In the genomic region with DNA sequence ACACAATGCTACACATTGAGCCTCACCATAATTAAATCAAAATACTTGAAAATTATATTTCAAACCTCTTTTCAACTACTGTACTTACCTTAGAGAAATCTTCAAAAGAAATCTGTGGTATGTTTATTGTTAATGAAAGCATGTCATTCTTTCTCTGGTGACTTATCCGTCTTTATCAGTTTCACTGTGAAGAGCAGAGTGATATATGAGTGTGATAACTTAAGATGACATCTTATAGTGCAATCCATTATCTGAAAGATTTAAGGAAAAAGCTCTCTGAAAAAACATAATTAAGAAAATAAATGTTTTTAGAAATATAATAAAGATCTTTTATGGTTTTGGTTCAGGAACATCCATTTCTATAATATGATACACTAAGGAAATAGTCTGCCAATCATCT, we compare ENCODE assay signal across 33 cellular contexts.
"Had no signal": no experiment of that assay in that cellular context is flagged by ENCODE, and none has a peak within 500 bp of the region (broad histone marks: within the 10 kb centered on the region; RNA-seq: fewer than 3 reads in every experiment).

No MANE protein-coding gene starts in this region.

- H3K36me3 ChIP-seq: MG63 had no signal

- H3K9me3 ChIP-seq: MG63 had no signal

- H3K4me3 ChIP-seq: MG63 had no signal

- H3K9ac ChIP-seq: KMS-11 had no signal

- DNase-seq: Karpas-422, Kasumi-1, MG63, MM.1S, NCI-H1048, NCI-H1092, NCI-H1092 treated with DMSO at 0.1 percent for 48 hours, NCI-H1105, NCI-H1105 treated with DMSO at 0.1 percent for 48 hours, NCI-H1417, NCI-H1417 treated with DMSO at 0.1 percent for 48 hours, NCI-H1436, NCI-H1436 treated with DMSO at 0.1 percent for 48 hours, NCI-H146, NCI-H1694, NCI-H1694 treated with DMSO at 0.1 percent for 48 hours, NCI-H187, NCI-H187 treated with DMSO at 0.1 percent for 48 hours, NCI-H1930, NCI-H2029, NCI-H2029 treated with DMSO at 0.1 percent for 48 hours, NCI-H2081, NCI-H2081 treated with DMSO at 0.1 percent for 48 hours, NCI-H2107, NCI-H2171, NCI-H2171 treated with DMSO at 0.1 percent for 48 hours, NCI-H2227 treated with DMSO at 0.1 percent for 48 hours, NCI-H226, NCI-H345, NCI-H446 treated with DMSO at 0.1 percent for 48 hours, NCI-H510A, NCI-H510A treated with DMSO at 0.1 percent for 48 hours had no signal

- H3K4me2 ChIP-seq: KMS-11 had no signal

- H3K27me3 ChIP-seq: MG63 had no signal

- H3K27ac ChIP-seq: KMS-11 had no signal
